In the genomic region with DNA sequence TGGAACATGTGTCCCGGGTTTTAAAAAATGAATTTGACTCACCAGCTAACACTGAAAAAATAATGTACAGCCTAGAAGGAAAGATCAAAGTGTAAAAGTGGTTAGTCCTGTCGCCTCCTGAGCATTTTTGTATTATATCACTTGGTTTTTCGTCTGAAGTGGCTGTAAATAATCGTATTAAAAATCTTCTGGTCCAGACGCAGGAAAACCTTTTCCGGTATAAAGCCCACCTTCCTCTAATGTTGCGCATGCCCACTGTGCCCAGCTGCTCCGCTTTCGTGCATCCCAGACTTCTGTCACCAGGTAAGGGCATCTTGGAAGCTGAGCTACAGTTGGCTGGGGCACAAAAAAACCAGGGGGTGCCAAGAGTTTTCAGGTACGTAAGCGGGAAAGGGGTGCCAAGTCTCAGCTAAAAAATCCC, we compare ENCODE assay signal across 8 cellular contexts. TPM values are rescaled to one million over a fixed set of nuclear protein-coding genes. Genes with fewer than 3 reads are reported as not detected.
A peak's percentile ranks its signal among the peaks of the same experiment; 100 is the strongest.
DNase-seq lines count a peak whose midpoint lies in the region; ATAC-seq and TF ChIP-seq lines count a peak whose summit lies in the region.

No MANE protein-coding gene starts in this region.

- peaks cover 0 to 19% (median 5%) of the 10 kb centered on the region in 4 donors for H3K4me1 ChIP-seq in right lobe of liver

- intact Hi-C loops in right lobe of liver (cut with DNase I) = no loop called here

- DNase-seq in AG08395 (ENCODE audit: low spot score) (peak; percentile 63), NCI-H2029 (lab: John Stamatoyannopoulos, UW) (peak; percentile 86), T1000 (lab: John Stamatoyannopoulos, UW) (peak; percentile 35), right lobe of liver (peak; percentile 57 to 75 (median 73))
- DNase-seq in effector CD8-positive, alpha-beta T cell (lab: John Stamatoyannopoulos, UW) = peak; percentile 68
- DNase-seq in stimulated activated CD8-positive, alpha-beta memory T cell treated with anti-CD3 and anti-CD28 coated beads, Interleukin-4, amount 100 ng/mL, for 48 hours = peak; percentile 77

- WGBS in right lobe of liver (ENCODE audit: insufficient coverage, low coverage, low lambda C conversion rate, missing lambda C conversion rate) = under 1% methylated on average over 11 of the region's 11 CpGs

- no peaks in the 10 kb centered on the region for H3K9me3 ChIP-seq in right lobe of liver

- no peak for TF ChIP-seq CTCF in right lobe of liver (IDR thresholded peaks at IDR 0.05)

- H3K27me3 ChIP-seq in right lobe of liver = no peaks in the 10 kb centered on the region

- no peak for TF ChIP-seq POLR2A in right lobe of liver (IDR thresholded peaks at IDR 0.05)

- H3K27ac ChIP-seq in right lobe of liver = peak overlapping the region; percentile 96 to 99 (median 99)

- peak; percentile 3 for ATAC-seq in GM18508 (IDR thresholded peaks at IDR 0.05; ENCODE audit: insufficient read depth, unreplicated experiment)
- ATAC-seq in HG03025 (IDR thresholded peaks at IDR 0.05; ENCODE audit: low FRiP score, unreplicated experiment) = peak; percentile 29
- ATAC-seq in right lobe of liver = peak; percentile 52 to 62 (median 56)

- peaks cover 0 to 23% (median 0%) of the 10 kb centered on the region in 4 donors for H3K36me3 ChIP-seq in right lobe of liver

- H3K4me3 ChIP-seq in right lobe of liver = peak overlapping the region; percentile 70 to 92 (median 79)

RNA-seq across cellular contexts. Expression of a gene that starts 0.7 kb away (rescaled TPM):
- total RNA-seq in right lobe of liver = 1 to 10 TPM; 5.6 to 6.7 (median 5.9) TPM

RNA-seq across cellular contexts. Expression of a gene that starts 3.2 kb away (rescaled TPM):
- 1 to 10 TPM; 1.1 to 2.3 (median 1.6) TPM for total RNA-seq in right lobe of liver

RNA-seq across cellular contexts. Expression of a gene that starts 7.7 kb away (rescaled TPM):
- 100 to 1,000 TPM in 2 of 6 experiments, 1 to 10 TPM in 1, not detected in 3; 1.5 to 127 (median 119) TPM for total RNA-seq in right lobe of liver

RNA-seq across cellular contexts. Expression of a gene that starts 40.1 kb away (rescaled TPM):
- not detected for total RNA-seq in right lobe of liver

RNA-seq across cellular contexts. Expression of a gene that starts 40.2 kb away (rescaled TPM):
- 1 to 10 TPM in 1 of 6 experiments, under 1 TPM in 4, not detected in 1; 0.06 to 1.9 (median 0.60) TPM for total RNA-seq in right lobe of liver

Comparison
In these comparisons a context has a peak if more than half of its experiments do, and no peak if none do; other contexts are left out.
1. Peak in every context shown above with its lines: DNase-seq, ATAC-seq, H3K4me3 ChIP-seq and H3K27ac ChIP-seq.
2. DNase-seq: peak in every context shown above with its lines; median percentile 86 in NCI-H2029; 77 in stimulated activated CD8-positive, alpha-beta memory T cell treated with anti-CD3 and anti-CD28 coated beads, Interleukin-4, amount 100 ng/mL, for 48 hours; 73 in right lobe of liver; 68 in effector CD8-positive, alpha-beta T cell; 63 in AG08395; 35 in T1000.
3. ATAC-seq: peak in every context shown above with its lines; median percentile 56 in right lobe of liver; 29 in HG03025; 3 in GM18508.